Comparison of ENCODE assay signal across 35 cellular contexts in genomic region chr18:11572201-11572600, GRCh38. TPM values are rescaled to one million over a fixed set of nuclear protein-coding genes. Genes with fewer than 3 reads are reported as not detected.
"Had no signal": no experiment of that assay in that cellular context is flagged by ENCODE, and none has a peak within 500 bp of the region (broad histone marks: within the 10 kb centered on the region; RNA-seq: fewer than 3 reads in every experiment).

No MANE protein-coding gene starts in this region.

- H3K27ac Mint-ChIP-seq: activated CD4-positive, alpha-beta memory T cell treated with anti-CD3 and anti-CD28 coated beads, Interleukin-2, amount 10 ng/mL, durations not matched to agents 7 days and 5 days; activated CD4-positive, alpha-beta T cell treated with anti-CD3 and anti-CD28 coated beads for 36 hours; activated CD4-positive, alpha-beta T cell treated with anti-CD3 and anti-CD28 coated beads, Interleukin-2, amount 10 ng/mL, durations not matched to agents 24 days and 14 days; activated naive CD8-positive, alpha-beta T cell; activated T-helper 17 cell treated with anti-CD3 and anti-CD28 coated beads, Interleukin-2, amount 50 U/mL, for 72 hours; effector memory CD8-positive, alpha-beta T cell had no signal

- FAIRE-seq: astrocyte, colon, endometrium, endothelial cell of umbilical vein, frontal cortex had no signal

- H3K27me3 ChIP-seq: brain microvascular endothelial cell had no signal

- H3K36me3 ChIP-seq: brain microvascular endothelial cell, esophagus squamous epithelium, heart right ventricle had no signal

- H3K4me3 Mint-ChIP-seq: activated CD4-positive, alpha-beta memory T cell treated with anti-CD3 and anti-CD28 coated beads, Interleukin-2, amount 10 ng/mL, durations not matched to agents 7 days and 5 days; activated CD4-positive, alpha-beta T cell treated with anti-CD3 and anti-CD28 coated beads for 36 hours; activated CD4-positive, alpha-beta T cell treated with anti-CD3 and anti-CD28 coated beads, Interleukin-2, amount 10 ng/mL, durations not matched to agents 24 days and 14 days; activated naive CD8-positive, alpha-beta T cell; activated T-cell treated with anti-CD3 and anti-CD28 coated beads, Interleukin-2, amount 50 U/mL, for 4 hours; activated T-helper 17 cell treated with anti-CD3 and anti-CD28 coated beads, Interleukin-2, amount 50 U/mL, for 72 hours; effector memory CD8-positive, alpha-beta T cell had no signal

- H3K27me3 Mint-ChIP-seq: activated CD4-positive, alpha-beta T cell treated with anti-CD3 and anti-CD28 coated beads for 36 hours; activated naive CD8-positive, alpha-beta T cell had no signal

- H3K4me1 Mint-ChIP-seq: activated T-helper 17 cell treated with anti-CD3 and anti-CD28 coated beads, Interleukin-2, amount 50 U/mL, for 72 hours had no signal

- ATAC-seq: activated CD4-positive, alpha-beta T cell treated with anti-CD3 and anti-CD28 coated beads for 36 hours; activated T-cell treated with anti-CD3 and anti-CD28 coated beads, Interleukin-2, amount 50 U/mL, for 4 hours; activated T-helper 17 cell treated with anti-CD3 and anti-CD28 coated beads, Interleukin-2, amount 50 U/mL, for 72 hours; effector memory CD8-positive, alpha-beta T cell; heart right ventricle had no signal

- H3K4me3 ChIP-seq: esophagus squamous epithelium, heart right ventricle had no signal

- H3K4me1 ChIP-seq: esophagus squamous epithelium, heart right ventricle had no signal

- DNase-seq: activated CD4-positive, alpha-beta memory T cell treated with anti-CD3 and anti-CD28 coated beads, Interleukin-2, amount 10 ng/mL, durations not matched to agents 7 days and 5 days; activated CD4-positive, alpha-beta T cell treated with anti-CD3 and anti-CD28 coated beads for 36 hours; activated CD4-positive, alpha-beta T cell treated with anti-CD3 and anti-CD28 coated beads, Interleukin-2, amount 10 ng/mL, durations not matched to agents 24 days and 14 days; activated CD4-positive, CD25-positive, alpha-beta regulatory T cell; activated CD4-positive, CD25-positive, alpha-beta regulatory T cell treated with anti-CD3 and anti-CD28 coated beads, Interleukin-2, amount 50 U/mL, for 72 hours; activated CD8-positive, alpha-beta memory T cell treated with anti-CD3 and anti-CD28 coated beads, Interleukin-2, amount 50 U/mL, for 48 hours; activated effector memory CD4-positive, alpha-beta T cell treated with Interleukin-2 at 50 U/mL for 16 hours; activated gamma-delta T cell treated with Interleukin-2 at 50 U/mL for 16 hours; activated naive CD4-positive, alpha-beta T cell treated with anti-CD3 and anti-CD28 coated beads, Interleukin-2, amount 50 U/mL, for 16 hours; activated naive CD4-positive, alpha-beta T cell treated with Interleukin-2 at 50 U/mL for 16 hours; activated T-cell treated with anti-CD3 and anti-CD28 coated beads, Interleukin-2, amount 50 U/mL, for 4 hours; amniotic stem cell; anterior cingulate cortex; brain microvascular endothelial cell; caudate nucleus; cortex of kidney; dermis blood vessel endothelial cell; effector CD4-positive, alpha-beta T cell; effector memory CD8-positive, alpha-beta T cell; esophagus squamous epithelium; foreskin fibroblast; heart right ventricle; T-helper 2 cell had no signal

- H3K27ac ChIP-seq: brain microvascular endothelial cell, epithelial cell of prostate, esophagus squamous epithelium, heart right ventricle had no signal

- H3K9me3 ChIP-seq: esophagus squamous epithelium, heart right ventricle had no signal

- H3K9me3 Mint-ChIP-seq: activated CD4-positive, alpha-beta memory T cell treated with anti-CD3 and anti-CD28 coated beads, Interleukin-2, amount 10 ng/mL, durations not matched to agents 7 days and 5 days; activated CD4-positive, alpha-beta T cell treated with anti-CD3 and anti-CD28 coated beads, Interleukin-2, amount 10 ng/mL, durations not matched to agents 24 days and 14 days; activated T-cell treated with anti-CD3 and anti-CD28 coated beads, Interleukin-2, amount 50 U/mL, for 4 hours; activated T-helper 17 cell treated with anti-CD3 and anti-CD28 coated beads, Interleukin-2, amount 50 U/mL, for 72 hours; effector memory CD8-positive, alpha-beta T cell had no signal

- H3K36me3 Mint-ChIP-seq: activated naive CD8-positive, alpha-beta T cell had no signal

RNA-seq across cellular contexts. Expression of gene SLC35G4, which starts 37.2 kb away (rescaled TPM):
- total RNA-seq: activated CD4-positive, alpha-beta memory T cell treated with anti-CD3 and anti-CD28 coated beads, Interleukin-2, amount 10 ng/mL, durations not matched to agents 7 days and 5 days; activated CD4-positive, alpha-beta T cell treated with anti-CD3 and anti-CD28 coated beads for 36 hours; activated CD4-positive, alpha-beta T cell treated with anti-CD3 and anti-CD28 coated beads, Interleukin-2, amount 10 ng/mL, durations not matched to agents 24 days and 14 days; activated T-cell treated with anti-CD3 and anti-CD28 coated beads, Interleukin-2, amount 50 U/mL, for 4 hours; activated T-helper 17 cell treated with anti-CD3 and anti-CD28 coated beads, Interleukin-2, amount 50 U/mL, for 72 hours; astrocyte; chondrocyte; dermis blood vessel endothelial cell; endothelial cell of umbilical vein; esophagus squamous epithelium; frontal cortex; heart right ventricle; T-helper 1 cell treated with Interleukin-12 subunit alpha and Interleukin-12 subunit beta and Interleukin-4 antibody, amounts not matched to agents 30 ng/mL and 1 ng/mL, for 36 hours had no signal
- polyA plus RNA-seq: adipose tissue, endothelial cell of umbilical vein, esophagus, heart right ventricle had no signal
